Comparison of ENCODE assay signal across 1 cellular context in the genomic region with DNA sequence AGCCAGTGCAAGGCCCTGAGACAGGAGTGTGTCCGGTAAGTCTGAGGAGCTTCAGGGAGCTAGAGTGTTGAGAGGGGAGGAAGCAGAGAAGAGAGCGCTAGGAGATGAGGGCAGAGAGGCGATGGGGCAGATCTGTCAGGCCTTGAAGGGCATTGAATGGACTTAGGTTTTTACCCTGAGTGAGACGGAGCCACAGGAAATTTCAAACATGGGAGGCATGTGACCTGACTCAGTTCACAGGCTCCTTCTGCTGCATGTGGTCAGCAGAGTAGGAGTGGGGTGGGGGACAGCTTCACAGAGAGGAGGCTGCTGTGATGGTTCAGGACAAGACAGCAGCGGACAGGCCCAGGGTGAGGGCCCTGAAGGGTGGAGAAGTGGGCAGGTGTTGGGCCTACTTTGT.
TF ChIP-seq lines count a peak whose summit lies in the region.

No MANE protein-coding gene starts in this region.

TF ChIP-seq in WTC11, 78 proteins besides CTCF, POLR2A, EP300 and RAD21:
- TF ChIP-seq, protein P1, sequence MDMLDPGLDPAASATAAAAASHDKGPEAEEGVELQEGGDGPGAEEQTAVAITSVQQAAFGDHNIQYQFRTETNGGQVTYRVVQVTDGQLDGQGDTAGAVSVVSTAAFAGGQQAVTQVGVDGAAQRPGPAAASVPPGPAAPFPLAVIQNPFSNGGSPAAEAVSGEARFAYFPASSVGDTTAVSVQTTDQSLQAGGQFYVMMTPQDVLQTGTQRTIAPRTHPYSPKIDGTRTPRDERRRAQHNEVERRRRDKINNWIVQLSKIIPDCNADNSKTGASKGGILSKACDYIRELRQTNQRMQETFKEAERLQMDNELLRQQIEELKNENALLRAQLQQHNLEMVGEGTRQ (CRISPR knock-in tag; IDR thresholded peaks at IDR 0.05), result 0 out of 2 replicates have a peak, but pooled peaks have one; percentile 29
- no peak for TF ChIP-seq CBFB (CRISPR knock-in tag; IDR thresholded peaks at IDR 0.05; ENCODE audit: low read depth)
